Comparison of ENCODE assay signal across 8 cellular contexts in genomic region chr10:98414932-98415709, GRCh38. TPM values are rescaled to one million over a fixed set of nuclear protein-coding genes. Genes with fewer than 3 reads are reported as not detected.
DNase-seq lines count a peak whose midpoint lies in the region; ATAC-seq lines count a peak whose summit lies in the region.

TSS of gene PYROXD2 (minus strand) at chr10:98415182. CDS start at chr10:98415135, 47 bp downstream.

- no peaks in the 10 kb centered on the region for H3K27me3 ChIP-seq in aorta (ENCODE audit: control insufficient read depth in 1 of 2, insufficient read depth in 2 of 2, low read length in 1 of 2)

- H3K4me3 ChIP-seq in aorta (ENCODE audit: low read length in 2 of 2): peak within 1 kb of the TSS; percentile 14 to 56

- ATAC-seq in Right ventricle myocardium inferior (peak; percentile 96), aorta (ENCODE audit: low FRiP score) (peak; percentile 95), GM18861 (IDR thresholded peaks at IDR 0.05; ENCODE audit: unreplicated experiment) (no peak)

- peaks cover 0 to 2% of the 10 kb centered on the region in 2 donors for H3K36me3 ChIP-seq in aorta (ENCODE audit: control insufficient read depth in 1 of 2, insufficient read depth in 2 of 2, low read length in 1 of 2)

- no peaks in the 10 kb centered on the region for H3K4me1 ChIP-seq in aorta (ENCODE audit: control insufficient read depth in 1 of 2, insufficient read depth in 2 of 2, low read length in 2 of 2)

- intact Hi-C loops in Right ventricle myocardium inferior (cut with DNase I): loop anchor here (5.0 kb wide), 2 partner anchors 73 to 93 kb away; no protein-coding TSS in a partner anchor
- intact Hi-C loops in aorta (cut with DNase I): loop anchor here in 1 of 2 donors (10.0 kb wide), 2 partner anchors 100 to 150 kb away; partner anchors contain the start of gene LOXL4

- peak within 1 kb of the TSS in 1 of 2 donors; percentile 22 for H3K27ac ChIP-seq in aorta (ENCODE audit: low read depth in 1 of 2, low read length in 2 of 2)

- DNase-seq in GM04503 (ENCODE audit: low read depth): peak; percentile 76
- DNase-seq in HS-27A (ENCODE audit: low read depth): peak; percentile 41
- DNase-seq in SHP77 treated with DMSO at 0.1 percent for 48 hours (lab: John Stamatoyannopoulos, UW): peak; percentile 29
- DNase-seq in amniotic stem cell (lab: John Stamatoyannopoulos, UW): peak; percentile 64
- peak; percentile 94 for DNase-seq in Right ventricle myocardium inferior (ENCODE audit: missing footprints)
- peak; percentile 62 for DNase-seq in non-pigmented ciliary epithelial cell (ENCODE audit: low read depth)
- peak; percentile 96 for DNase-seq in aorta

- 28% methylated on average over 24 of the region's 24 CpGs for WGBS in aorta, 2 donors

- H3K9me3 ChIP-seq in aorta (ENCODE audit: control insufficient read depth, low read length): no peaks in the 10 kb centered on the region

RNA-seq across cellular contexts. Expression of gene PYROXD2, which starts in this region (rescaled TPM):
- total RNA-seq in Right ventricle myocardium inferior: 10.7 TPM
- total RNA-seq in aorta: 10 to 100 TPM in 1 of 2 donors, 1 to 10 TPM in 1; 8.7 to 17.7 TPM
- 10 to 100 TPM in 1 of 2 donors, 1 to 10 TPM in 1; 1.8 to 21.9 TPM for polyA plus RNA-seq in aorta

Comparison
In these comparisons a context has a peak if more than half of its experiments do, and no peak if none do; other contexts are left out.
1. DNase-seq: peak in every context shown above with its lines; median percentile 96 in aorta; 94 in Right ventricle myocardium inferior; 76 in GM04503; 64 in amniotic stem cell; 62 in non-pigmented ciliary epithelial cell; 41 in HS-27A; 29 in SHP77 treated with DMSO at 0.1 percent for 48 hours.